Comparison of ENCODE assay signal across 8 cellular contexts in genomic region chr11:64759131-64759721, GRCh38. TPM values are rescaled to one million over a fixed set of nuclear protein-coding genes. Genes with fewer than 3 reads are reported as not detected.
DNase-seq lines count a peak whose midpoint lies in the region; ATAC-seq and TF ChIP-seq lines count a peak whose summit lies in the region.
"Had no signal": no experiment of that assay in that cellular context is flagged by ENCODE, and none has a peak within 500 bp of the region (broad histone marks: within the 10 kb centered on the region; RNA-seq: fewer than 3 reads in every experiment).

No MANE protein-coding gene starts in this region.

- 80 to 86% methylated on average over 12 to 21 of the region's 21 CpGs for WGBS in mesodermal cell (ENCODE audit: insufficient coverage in 2 of 2), 2 experiments
- whole genome bisulfite sequencing in aorta, 2 donors, result 15 to 20% methylated on average over 21 of the region's 21 CpGs

- no peaks in the 10 kb centered on the region for H3K27me3 Mint-ChIP-seq in MCF 10A (ENCODE audit: insufficient read depth, unreplicated experiment)

- H3K27ac Mint-ChIP-seq in MCF 10A (ENCODE audit: low read depth, unreplicated experiment), result no peak overlapping the region

- no TSS peak for BruUV-seq in MCF 10A (replicated peaks; lab: Mats Ljungman, UMichigan)

- H3K9me3 ChIP-seq in breast epithelium (no peaks in the 10 kb centered on the region), mesodermal cell (ENCODE audit: control insufficient read depth, low read length) (no peaks in the 10 kb centered on the region), aorta (ENCODE audit: control insufficient read depth, low read length) (no peaks in the 10 kb centered on the region)

- H3K4me1 ChIP-seq in breast epithelium (peaks cover 6 to 14% of the 10 kb centered on the region in 2 donors), mesodermal cell (ENCODE audit: control insufficient read depth, insufficient read depth, low read length, poor library complexity, severe bottlenecking) (peaks cover 34% of the 10 kb centered on the region), aorta (ENCODE audit: control insufficient read depth in 1 of 2, insufficient read depth in 2 of 2, low read length in 2 of 2) (peaks cover 0 to 1% of the 10 kb centered on the region in 2 donors)

- TF ChIP-seq CTCF in breast epithelium (IDR thresholded peaks at IDR 0.05), result no peak
- TF ChIP-seq CTCF in MCF 10A (IDR thresholded peaks at IDR 0.05; ENCODE audit: unreplicated experiment), result no peak

- no peaks in the 10 kb centered on the region for H3K36me3 ChIP-seq in breast epithelium
- H3K36me3 ChIP-seq in mesodermal cell (ENCODE audit: control insufficient read depth, insufficient read depth, low read length), result peaks cover 24% of the 10 kb centered on the region
- no peaks in the 10 kb centered on the region for H3K36me3 ChIP-seq in aorta (ENCODE audit: control insufficient read depth in 1 of 2, insufficient read depth in 2 of 2, low read length in 1 of 2)

- H3K4me1 Mint-ChIP-seq in MCF 10A (ENCODE audit: insufficient read depth, unreplicated experiment), result no peaks in the 10 kb centered on the region

- H3K36me3 Mint-ChIP-seq in MCF 10A (ENCODE audit: insufficient read depth, unreplicated experiment), result peaks cover 22% of the 10 kb centered on the region

- TF ChIP-seq POLR2A in breast epithelium (IDR thresholded peaks at IDR 0.05), result no peak

- intact Hi-C loops in breast epithelium (cut with DNase I; ENCODE audit: low total_unique reads), result no loop called here
- intact Hi-C loops in MCF 10A (cut with micrococcal nuclease), result no loop called here
- intact Hi-C loops in aorta (cut with DNase I), result no loop called here

- H3K27me3 ChIP-seq in breast epithelium (no peaks in the 10 kb centered on the region), aorta (ENCODE audit: control insufficient read depth in 1 of 2, insufficient read depth in 2 of 2, low read length in 1 of 2) (no peaks in the 10 kb centered on the region)

- DNase-seq in breast epithelium (ENCODE audit: low spot score in 2 of 2) (peak in 1 of 2 donors; percentile 49), MCF 10A (ENCODE audit: unreplicated experiment) (no peak), aorta (peak in 1 of 2 donors; percentile 77), NCI-H748 treated with DMSO at 0.1 percent for 48 hours (lab: John Stamatoyannopoulos, UW) (no peak), NCI-H2081 (lab: John Stamatoyannopoulos, UW) (no peak)
- DNase-seq: MM.1S had no signal

- no peaks in the 10 kb centered on the region for H3K9me3 Mint-ChIP-seq in MCF 10A (ENCODE audit: unreplicated experiment)

- H3K27ac ChIP-seq in breast epithelium, result peak overlapping the region in 1 of 2 donors; percentile 69
- H3K27ac ChIP-seq in mesodermal cell (ENCODE audit: low read depth, low read length, severe bottlenecking), result peak overlapping the region; percentile 57
- peak overlapping the region in 1 of 2 donors; percentile 58 for H3K27ac ChIP-seq in aorta (ENCODE audit: low read depth in 1 of 2, low read length in 2 of 2)
- H3K27ac ChIP-seq: C4-2B had no signal

- no peak overlapping the region for H3K4me3 Mint-ChIP-seq in MCF 10A (ENCODE audit: unreplicated experiment)

- peak; percentile 31 for ATAC-seq in aorta (ENCODE audit: low FRiP score)

- POLR2A ChIA-PET in MCF 10A (lab: Yijun Ruan, JAX), result interaction anchor here (6.8 kb wide), 1 partner anchor 16 kb away, joined by 86 read pairs; the partner anchor contains the start of gene SF1

- CTCF ChIA-PET in MCF 10A (lab: Yijun Ruan, JAX), result interaction anchor here (0.5 to 0.9 kb wide), 2 partner anchors 10 to 309 kb away, joined by 3 read pairs; no protein-coding TSS in a partner anchor

- H3K4me3 ChIP-seq in breast epithelium (peak overlapping the region in 2 of 3 donors; percentile 21 to 35), mesodermal cell (ENCODE audit: extremely low read depth, insufficient read depth, low read length, poor library complexity, severe bottlenecking) (no peak overlapping the region), aorta (ENCODE audit: low read length in 2 of 2) (no peak overlapping the region)

RNA-seq across cellular contexts. Expression of gene PYGM, which starts 0.5 kb away (rescaled TPM):
- total RNA-seq in breast epithelium (1 to 10 TPM; 1.3 to 4.5 (median 3.4) TPM), MCF 10A (2022) (0.09 and 0.10 TPM in 2 replicates), aorta (10 to 100 TPM; 11.5 to 12.9 TPM)
- polyA plus RNA-seq in mesodermal cell (2013, experiment 1 of 2), result 1.4 TPM
- 1.3 TPM for polyA plus RNA-seq in mesodermal cell (2013, experiment 2 of 2)
- polyA plus RNA-seq in aorta, result 10 to 100 TPM in 1 of 2 donors, 1 to 10 TPM in 1; 1.9 to 12.5 TPM

RNA-seq across cellular contexts. Expression of gene RASGRP2, which starts 15.3 kb away (rescaled TPM):
- total RNA-seq in breast epithelium (10 to 100 TPM in 2 of 3 donors, 1 to 10 TPM in 1; 10.0 to 12.5 (median 11.5) TPM), MCF 10A (2022) (not detected in 2 replicates), aorta (10 to 100 TPM; 44.7 to 52.6 TPM)
- polyA plus RNA-seq in mesodermal cell (2013, experiment 1 of 2), result 18.7 TPM
- polyA plus RNA-seq in mesodermal cell (2013, experiment 2 of 2), result 14.0 TPM
- polyA plus RNA-seq in aorta, result 100 to 1,000 TPM in 1 of 2 donors, 10 to 100 TPM in 1; 20.8 to 152 TPM

RNA-seq across cellular contexts. Expression of gene SF1, which starts 19.1 kb away (rescaled TPM):
- 100 to 1,000 TPM; 264 to 293 (median 277) TPM for total RNA-seq in breast epithelium
- total RNA-seq in MCF 10A (2022), result 446 and 503 TPM in 2 replicates
- polyA plus RNA-seq in mesodermal cell (2013, experiment 1 of 2), result 142 TPM
- polyA plus RNA-seq in mesodermal cell (2013, experiment 2 of 2), result 144 TPM
- total RNA-seq in aorta, result 100 to 1,000 TPM; 267 to 322 TPM
- polyA plus RNA-seq in aorta, result 100 to 1,000 TPM in 1 of 2 donors, 10 to 100 TPM in 1; 46.6 to 136 TPM

RNA-seq across cellular contexts. Expression of gene NRXN2, which starts 36.2 kb away (rescaled TPM):
- 1 to 10 TPM; 1.8 to 4.3 (median 3.5) TPM for total RNA-seq in breast epithelium
- not detected in 2 replicates for total RNA-seq in MCF 10A (2022)
- 9.7 TPM for polyA plus RNA-seq in mesodermal cell (2013, experiment 1 of 2)
- polyA plus RNA-seq in mesodermal cell (2013, experiment 2 of 2), result 5.8 TPM
- total RNA-seq in aorta, result 10 to 100 TPM; 21.6 to 35.9 TPM
- 1 to 10 TPM; 2.6 to 9.6 TPM for polyA plus RNA-seq in aorta

RNA-seq across cellular contexts. Expression of gene MAP4K2, which starts 43.8 kb away (rescaled TPM):
- total RNA-seq in breast epithelium (10 to 100 TPM in 2 of 3 donors, 1 to 10 TPM in 1; 7.7 to 16.1 (median 14.0) TPM), MCF 10A (2022) (4.9 and 6.8 TPM in 2 replicates), aorta (10 to 100 TPM; 10.7 to 11.5 TPM)
- 43.9 TPM for polyA plus RNA-seq in mesodermal cell (2013, experiment 1 of 2)
- polyA plus RNA-seq in mesodermal cell (2013, experiment 2 of 2), result 33.9 TPM
- polyA plus RNA-seq in aorta, result 10 to 100 TPM in 1 of 2 donors, 1 to 10 TPM in 1; 5.4 to 29.6 TPM

Comparison
In these comparisons a context has a peak if more than half of its experiments do, and no peak if none do; other contexts are left out.
1. RNA of gene RASGRP2, which starts 15.3 kb away (total RNA-seq): 44.7 to 52.6 TPM in aorta and 10.0 to 12.5 TPM in breast epithelium; not detected in MCF 10A; every median in the first group is over 10 times any median in the second.
2. H3K4me3 ChIP-seq: peak in breast epithelium (2 of 3); none in mesodermal cell (single experiment) and aorta (0 of 2).